8 cellular contexts compared by ENCODE assay signal in genomic region chr5:132007399-132008162, GRCh38. TPM values are rescaled to one million over a fixed set of nuclear protein-coding genes. Genes with fewer than 3 reads are reported as not detected.
DNase-seq lines count a peak whose midpoint lies in the region; ATAC-seq and TF ChIP-seq lines count a peak whose summit lies in the region.

No MANE protein-coding gene starts in this region.

- 37 to 82% (median 48%) methylated on average over 1 to 2 of the region's 2 CpGs for WGBS in adrenal gland, 4 donors
- 48 to 51% methylated on average over 2 of the region's 2 CpGs for WGBS in heart right ventricle, 2 donors

- H3K4me1 ChIP-seq in adrenal gland (replicated peaks in 1 of 2) (peaks cover 25 to 35% of the 10 kb centered on the region in 2 donors), heart right ventricle (peaks cover 6 to 45% (median 14%) of the 10 kb centered on the region in 9 donors)

- H3K9me3 ChIP-seq in adrenal gland (replicated peaks in 1 of 3) (no peaks in the 10 kb centered on the region), heart right ventricle (no peaks in the 10 kb centered on the region)

- H3K27ac ChIP-seq in adrenal gland (no peak overlapping the region), heart right ventricle (no peak overlapping the region)

- H3K27me3 ChIP-seq in adrenal gland: no peaks in the 10 kb centered on the region
- H3K27me3 ChIP-seq in heart right ventricle: peaks cover 0 to 41% (median 19%) of the 10 kb centered on the region in 7 donors

- TF ChIP-seq POLR2A in adrenal gland (IDR thresholded peaks at IDR 0.05): no peak

- H3K36me3 ChIP-seq in adrenal gland (replicated peaks in 1 of 2) (no peaks in the 10 kb centered on the region), heart right ventricle (no peaks in the 10 kb centered on the region)

- H3K4me3 ChIP-seq in GM12865 (ENCODE audit: low read depth, low read length): no peak overlapping the region
- H3K4me3 ChIP-seq in HFF-Myc (replicated peaks; ENCODE audit: low read depth, low read length): no peak overlapping the region
- H3K4me3 ChIP-seq in adrenal gland: no peak overlapping the region
- no peak overlapping the region for H3K4me3 ChIP-seq in heart right ventricle

- DNase-seq in GM12865 (ENCODE audit: low read depth): peak; percentile 87
- peak; percentile 79 for DNase-seq in HFF-Myc (ENCODE audit: extremely low read depth, low read depth)
- DNase-seq in NCI-H1105 (lab: John Stamatoyannopoulos, UW): peak; percentile 24
- peak; percentile 26 to 74 (median 69) for DNase-seq in T-helper 1 cell
- DNase-seq in adrenal gland: peak; percentile 88 to 98 (median 95)
- peak; percentile 34 to 83 for DNase-seq in heart right ventricle
- peak; percentile 89 for DNase-seq in putamen (ENCODE audit: low spot score)

- intact Hi-C loops in adrenal gland (cut with DNase I) (loop anchor here (5.0 to 10.0 kb wide), 4 partner anchors 195 to 843 kb away; partner anchors contain the start of gene HINT1 (in 1 of the 2)), heart right ventricle (cut with DNase I) (loop anchor here (1.0 to 10.0 kb wide), 10 partner anchors 195 to 583 kb away; no protein-coding TSS in a partner anchor)

- TF ChIP-seq CTCF in GM12865 (IDR thresholded peaks at IDR 0.05; ENCODE audit: insufficient read depth, low read depth, low read length, missing control alignments) (peak; percentile 76), HFF-Myc (IDR thresholded peaks at IDR 0.05; ENCODE audit: low read depth, low read length, missing control alignments) (peak; percentile 74), adrenal gland (IDR thresholded peaks at IDR 0.05) (peak; percentile 73 to 95 (median 94)), heart right ventricle (IDR thresholded peaks at IDR 0.05) (peak; percentile 39 to 81 (median 73))

- peak; percentile 73 to 85 (median 76) for ATAC-seq in heart right ventricle
- ATAC-seq in GM18873 (IDR thresholded peaks at IDR 0.05; ENCODE audit: low FRiP score, unreplicated experiment): no peak

RNA-seq across cellular contexts. Expression of gene ACSL6, which starts 3.9 kb away (rescaled TPM):
- 10 to 100 TPM in 2 of 8 donors, 1 to 10 TPM in 6; 5.5 to 14.5 (median 8.3) TPM for total RNA-seq in adrenal gland
- polyA plus RNA-seq in adrenal gland: 1 to 10 TPM; 2.5 to 6.5 (median 6.4) TPM
- 1 to 10 TPM; 2.1 to 4.5 (median 3.0) TPM for total RNA-seq in heart right ventricle
- polyA plus RNA-seq in heart right ventricle: 1 to 10 TPM in 1 of 2 donors, under 1 TPM in 1; 0.26 to 7.0 TPM

RNA-seq across cellular contexts. Expression of gene IL3, which starts 52.9 kb away (rescaled TPM):
- total RNA-seq in adrenal gland (not detected), heart right ventricle (not detected)
- polyA plus RNA-seq in adrenal gland (not detected), heart right ventricle (not detected)

Comparison
In these comparisons a context has a peak if more than half of its experiments do, and no peak if none do; other contexts are left out.
1. DNase-seq: peak in every context shown above with its lines; median percentile 95 in adrenal gland; 89 in putamen; 87 in GM12865; 79 in HFF-Myc; 69 in T-helper 1 cell; 58 in heart right ventricle; 24 in NCI-H1105.